ENCODE assay signal across 28 cellular contexts in genomic region chr1:33418811-33419210, GRCh38.
"Had no signal": no experiment of that assay in that cellular context is flagged by ENCODE, and none has a peak within 500 bp of the region (broad histone marks: within the 10 kb centered on the region; RNA-seq: fewer than 3 reads in every experiment).

No MANE protein-coding gene starts in this region.

- H3K36me3 ChIP-seq: colonic mucosa, esophagus muscularis mucosa, esophagus squamous epithelium, gastrocnemius medialis, gastroesophageal sphincter, heart left ventricle, heart right ventricle had no signal

- H3K9me3 ChIP-seq: colonic mucosa, gastrocnemius medialis had no signal

- H3K27ac Mint-ChIP-seq: dendritic cell treated with granulocyte-macrophage colony-stimulating factor and Interleukin-4, amounts not matched to agents 40 ng/mL and 50 ng/mL, for 4 days; effector memory CD8-positive, alpha-beta T cell; endodermal cell had no signal

- DNase-seq: colonic mucosa; cortex of kidney; dermis blood vessel endothelial cell; dorsolateral prefrontal cortex; effector CD4-positive, alpha-beta T cell; effector CD8-positive, alpha-beta T cell; effector memory CD4-positive, alpha-beta T cell; effector memory CD8-positive, alpha-beta T cell; endodermal cell; erythroblast; esophagus squamous epithelium; foreskin fibroblast; foreskin keratinocyte; foreskin melanocyte; gastrocnemius medialis; glutamatergic neuron; head of caudate nucleus; heart left ventricle; heart right ventricle had no signal

- H3K4me1 Mint-ChIP-seq: endodermal cell had no signal

- FAIRE-seq: colon, endometrium, endothelial cell of umbilical vein, frontal cortex had no signal

- H3K4me1 ChIP-seq: colonic mucosa, esophagus muscularis mucosa, esophagus squamous epithelium, gastroesophageal sphincter had no signal

- ATAC-seq: effector memory CD8-positive, alpha-beta T cell; foreskin keratinocyte; gastrocnemius medialis; gastroesophageal sphincter; heart left ventricle; heart right ventricle had no signal

- H3K4me3 ChIP-seq: colonic mucosa, coronary artery, dorsolateral prefrontal cortex, esophagus muscularis mucosa, esophagus squamous epithelium, gastrocnemius medialis, gastroesophageal sphincter, heart left ventricle, heart right ventricle had no signal

- H3K27me3 Mint-ChIP-seq: dendritic cell treated with granulocyte-macrophage colony-stimulating factor and Interleukin-4, amounts not matched to agents 40 ng/mL and 50 ng/mL, for 4 days had no signal

- H3K27ac ChIP-seq: colonic mucosa, coronary artery, dorsolateral prefrontal cortex, epithelial cell of prostate, esophagus muscularis mucosa, esophagus squamous epithelium, foreskin keratinocyte, gastrocnemius medialis, gastroesophageal sphincter, heart left ventricle, heart right ventricle had no signal

- H3K27me3 ChIP-seq: colonic mucosa, dorsolateral prefrontal cortex, esophagus muscularis mucosa, esophagus squamous epithelium, foreskin keratinocyte, gastrocnemius medialis, gastroesophageal sphincter, heart left ventricle, heart right ventricle had no signal

- H3K4me3 Mint-ChIP-seq: dendritic cell treated with granulocyte-macrophage colony-stimulating factor and Interleukin-4, amounts not matched to agents 40 ng/mL and 50 ng/mL, for 4 days; effector memory CD8-positive, alpha-beta T cell; endodermal cell had no signal
